1 cellular context compared by ENCODE assay signal in genomic region chr3:47533481-47533880, GRCh38.
TF ChIP-seq lines count a peak whose summit lies in the region.

No MANE protein-coding gene starts in this region.

TF ChIP-seq in HepG2, 621 proteins besides CTCF, POLR2A, EP300 and RAD21:
- no peak for TF ChIP-seq MBNL3 (CRISPR knock-in tag; conservative IDR thresholded peaks at IDR 0.05)
- no peak for TF ChIP-seq HBP1 (CRISPR knock-in tag; IDR thresholded peaks at IDR 0.05; ENCODE audit: low read depth)
- no peak for TF ChIP-seq SRF (IDR thresholded peaks at IDR 0.05; ENCODE audit: low read depth, low read length)
- no peak for TF ChIP-seq HINFP (CRISPR knock-in tag; IDR thresholded peaks at IDR 0.05; ENCODE audit: low read depth)
- TF ChIP-seq NFRKB (IDR thresholded peaks at IDR 0.05), result no peak
- TF ChIP-seq IKZF4 (CRISPR knock-in tag; IDR thresholded peaks at IDR 0.05; ENCODE audit: borderline replicate concordance, low read depth, not compliant biosample characterization), result no peak
- TF ChIP-seq HDAC1 (CRISPR knock-in tag; IDR thresholded peaks at IDR 0.05), result no peak
